In genomic region chr6:134585529-134585873, GRCh38 we compare ENCODE assay signal across 1 cellular context.
TF ChIP-seq lines count a peak whose summit lies in the region.

No MANE protein-coding gene starts in this region.

TF ChIP-seq in K562, 482 proteins besides CTCF, POLR2A, EP300 and RAD21 (continued from another document and continues in another):
- TF ChIP-seq STAG1 (CRISPR knock-in tag; IDR thresholded peaks at IDR 0.05; ENCODE audit: borderline replicate concordance) (no peak), BRF1 (IDR thresholded peaks at IDR 0.05; ENCODE audit: borderline replicate concordance, extremely low read depth, insufficient read length) (no peak), LCOR (CRISPR knock-in tag; IDR thresholded peaks at IDR 0.05) (no peak), HNRNPK (IDR thresholded peaks at IDR 0.05; ENCODE audit: low read depth, low read length, poor library complexity, severe bottlenecking) (no peak), TRIM28 (IDR thresholded peaks at IDR 0.05) (no peak), ZNF431 (CRISPR knock-in tag; IDR thresholded peaks at IDR 0.05) (no peak), ZKSCAN3 (CRISPR knock-in tag; IDR thresholded peaks at IDR 0.05) (no peak), LARP7 (IDR thresholded peaks at IDR 0.05) (no peak), ZBED1 (IDR thresholded peaks at IDR 0.05) (no peak), FOXK2 (conservative IDR thresholded peaks at IDR 0.05 in 1 of 2, IDR thresholded peaks at IDR 0.05 in 1 of 2; ENCODE audit: low read depth in 2 of 2) (no peak), TEAD4 (IDR thresholded peaks at IDR 0.05; ENCODE audit: low read length) (peak; percentile 83), TEAD4 (CRISPR knock-in tag; IDR thresholded peaks at IDR 0.05; ENCODE audit: borderline replicate concordance) (no peak), RHOXF2B (CRISPR knock-in tag; conservative IDR thresholded peaks at IDR 0.05) (no peak), TEAD1 (CRISPR knock-in tag; IDR thresholded peaks at IDR 0.05) (no peak), TRIM24 (IDR thresholded peaks at IDR 0.05) (peak in 1 of 2 experiments; percentile 73; a peak in 2 of 4 replicates), HDAC2 (IDR thresholded peaks at IDR 0.05) (0 out of 2 replicates have a peak, but pooled peaks have one; percentile 32), HNRNPH1 (optimal IDR thresholded peaks at IDR 0.05; ENCODE audit: low read depth, low read length) (no peak), CBFA2T3 (IDR thresholded peaks at IDR 0.05) (peak; percentile 85), ZNF395 (CRISPR knock-in tag; IDR thresholded peaks at IDR 0.05) (no peak), GMEB1 (CRISPR knock-in tag; IDR thresholded peaks at IDR 0.05) (no peak), ZNF140 (CRISPR knock-in tag; IDR thresholded peaks at IDR 0.05) (no peak), POLR3A (IDR thresholded peaks at IDR 0.05; ENCODE audit: borderline replicate concordance, extremely low read depth, insufficient read depth, insufficient read length) (no peak), XRCC4 (IDR thresholded peaks at IDR 0.05; ENCODE audit: extremely low read depth, insufficient read depth, insufficient read length) (no peak), ZNF398 (CRISPR knock-in tag; IDR thresholded peaks at IDR 0.05) (no peak), MIER1 (IDR thresholded peaks at IDR 0.05; ENCODE audit: low read depth) (no peak), NR2C2 (CRISPR knock-in tag; IDR thresholded peaks at IDR 0.05) (no peak), NR2C2 (tag; IDR thresholded peaks at IDR 0.05) (peak; percentile 71), KDM5B (IDR thresholded peaks at IDR 0.05; ENCODE audit: insufficient replicate concordance, low read depth, low read length) (no peak), CXXC5 (CRISPR knock-in tag; IDR thresholded peaks at IDR 0.05) (peak; percentile 87), GTF2F1 (IDR thresholded peaks at IDR 0.05; ENCODE audit: low read depth, low read length) (no peak), ZFP30 (CRISPR knock-in tag; IDR thresholded peaks at IDR 0.05; ENCODE audit: borderline replicate concordance) (no peak), E2F1 (CRISPR knock-in tag; IDR thresholded peaks at IDR 0.05) (no peak), NONO (IDR thresholded peaks at IDR 0.05; ENCODE audit: low read depth in 2 of 2, low read length in 1 of 2) (no peak), JUNB (CRISPR knock-in tag; conservative IDR thresholded peaks at IDR 0.05) (no peak), THRA (IDR thresholded peaks at IDR 0.05) (no peak), ZNF561 (CRISPR knock-in tag; conservative IDR thresholded peaks at IDR 0.05) (no peak), ZKSCAN1 (IDR thresholded peaks at IDR 0.05; ENCODE audit: low read depth, low read length) (no peak), FOXJ2 (tag; IDR thresholded peaks at IDR 0.05) (peak; percentile 79), SPI1 (IDR thresholded peaks at IDR 0.05; ENCODE audit: borderline replicate concordance, low read depth, low read length) (no peak), PHF20 (IDR thresholded peaks at IDR 0.05; ENCODE audit: partially characterized antibody) (no peak), POLR2AphosphoS5 (IDR thresholded peaks at IDR 0.05; ENCODE audit: control insufficient read depth, insufficient read depth, low read depth, low read length) (no peak), ZBTB12 (CRISPR knock-in tag; IDR thresholded peaks at IDR 0.05) (no peak)
- TF ChIP-seq, protein P1, sequence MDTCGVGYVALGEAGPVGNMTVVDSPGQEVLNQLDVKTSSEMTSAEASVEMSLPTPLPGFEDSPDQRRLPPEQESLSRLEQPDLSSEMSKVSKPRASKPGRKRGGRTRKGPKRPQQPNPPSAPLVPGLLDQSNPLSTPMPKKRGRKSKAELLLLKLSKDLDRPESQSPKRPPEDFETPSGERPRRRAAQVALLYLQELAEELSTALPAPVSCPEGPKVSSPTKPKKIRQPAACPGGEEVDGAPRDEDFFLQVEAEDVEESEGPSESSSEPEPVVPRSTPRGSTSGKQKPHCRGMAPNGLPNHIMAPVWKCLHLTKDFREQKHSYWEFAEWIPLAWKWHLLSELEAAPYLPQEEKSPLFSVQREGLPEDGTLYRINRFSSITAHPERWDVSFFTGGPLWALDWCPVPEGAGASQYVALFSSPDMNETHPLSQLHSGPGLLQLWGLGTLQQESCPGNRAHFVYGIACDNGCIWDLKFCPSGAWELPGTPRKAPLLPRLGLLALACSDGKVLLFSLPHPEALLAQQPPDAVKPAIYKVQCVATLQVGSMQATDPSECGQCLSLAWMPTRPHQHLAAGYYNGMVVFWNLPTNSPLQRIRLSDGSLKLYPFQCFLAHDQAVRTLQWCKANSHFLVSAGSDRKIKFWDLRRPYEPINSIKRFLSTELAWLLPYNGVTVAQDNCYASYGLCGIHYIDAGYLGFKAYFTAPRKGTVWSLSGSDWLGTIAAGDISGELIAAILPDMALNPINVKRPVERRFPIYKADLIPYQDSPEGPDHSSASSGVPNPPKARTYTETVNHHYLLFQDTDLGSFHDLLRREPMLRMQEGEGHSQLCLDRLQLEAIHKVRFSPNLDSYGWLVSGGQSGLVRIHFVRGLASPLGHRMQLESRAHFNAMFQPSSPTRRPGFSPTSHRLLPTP (IDR thresholded peaks at IDR 0.05; ENCODE audit: borderline replicate concordance, extremely low read depth, insufficient read length), result no peak
- TF ChIP-seq, protein P2, sequence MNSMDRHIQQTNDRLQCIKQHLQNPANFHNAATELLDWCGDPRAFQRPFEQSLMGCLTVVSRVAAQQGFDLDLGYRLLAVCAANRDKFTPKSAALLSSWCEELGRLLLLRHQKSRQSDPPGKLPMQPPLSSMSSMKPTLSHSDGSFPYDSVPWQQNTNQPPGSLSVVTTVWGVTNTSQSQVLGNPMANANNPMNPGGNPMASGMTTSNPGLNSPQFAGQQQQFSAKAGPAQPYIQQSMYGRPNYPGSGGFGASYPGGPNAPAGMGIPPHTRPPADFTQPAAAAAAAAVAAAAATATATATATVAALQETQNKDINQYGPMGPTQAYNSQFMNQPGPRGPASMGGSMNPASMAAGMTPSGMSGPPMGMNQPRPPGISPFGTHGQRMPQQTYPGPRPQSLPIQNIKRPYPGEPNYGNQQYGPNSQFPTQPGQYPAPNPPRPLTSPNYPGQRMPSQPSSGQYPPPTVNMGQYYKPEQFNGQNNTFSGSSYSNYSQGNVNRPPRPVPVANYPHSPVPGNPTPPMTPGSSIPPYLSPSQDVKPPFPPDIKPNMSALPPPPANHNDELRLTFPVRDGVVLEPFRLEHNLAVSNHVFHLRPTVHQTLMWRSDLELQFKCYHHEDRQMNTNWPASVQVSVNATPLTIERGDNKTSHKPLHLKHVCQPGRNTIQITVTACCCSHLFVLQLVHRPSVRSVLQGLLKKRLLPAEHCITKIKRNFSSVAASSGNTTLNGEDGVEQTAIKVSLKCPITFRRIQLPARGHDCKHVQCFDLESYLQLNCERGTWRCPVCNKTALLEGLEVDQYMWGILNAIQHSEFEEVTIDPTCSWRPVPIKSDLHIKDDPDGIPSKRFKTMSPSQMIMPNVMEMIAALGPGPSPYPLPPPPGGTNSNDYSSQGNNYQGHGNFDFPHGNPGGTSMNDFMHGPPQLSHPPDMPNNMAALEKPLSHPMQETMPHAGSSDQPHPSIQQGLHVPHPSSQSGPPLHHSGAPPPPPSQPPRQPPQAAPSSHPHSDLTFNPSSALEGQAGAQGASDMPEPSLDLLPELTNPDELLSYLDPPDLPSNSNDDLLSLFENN (IDR thresholded peaks at IDR 0.05; ENCODE audit: low read depth in 2 of 2, low read length in 2 of 2), result 0 out of 4 replicates have a peak, but pooled peaks of 1 of the 2 experiments have one; percentile 14
- TF ChIP-seq, protein P3, sequence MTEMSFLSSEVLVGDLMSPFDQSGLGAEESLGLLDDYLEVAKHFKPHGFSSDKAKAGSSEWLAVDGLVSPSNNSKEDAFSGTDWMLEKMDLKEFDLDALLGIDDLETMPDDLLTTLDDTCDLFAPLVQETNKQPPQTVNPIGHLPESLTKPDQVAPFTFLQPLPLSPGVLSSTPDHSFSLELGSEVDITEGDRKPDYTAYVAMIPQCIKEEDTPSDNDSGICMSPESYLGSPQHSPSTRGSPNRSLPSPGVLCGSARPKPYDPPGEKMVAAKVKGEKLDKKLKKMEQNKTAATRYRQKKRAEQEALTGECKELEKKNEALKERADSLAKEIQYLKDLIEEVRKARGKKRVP (CRISPR knock-in tag; IDR thresholded peaks at IDR 0.05), result no peak
- TF ChIP-seq, protein P4, sequence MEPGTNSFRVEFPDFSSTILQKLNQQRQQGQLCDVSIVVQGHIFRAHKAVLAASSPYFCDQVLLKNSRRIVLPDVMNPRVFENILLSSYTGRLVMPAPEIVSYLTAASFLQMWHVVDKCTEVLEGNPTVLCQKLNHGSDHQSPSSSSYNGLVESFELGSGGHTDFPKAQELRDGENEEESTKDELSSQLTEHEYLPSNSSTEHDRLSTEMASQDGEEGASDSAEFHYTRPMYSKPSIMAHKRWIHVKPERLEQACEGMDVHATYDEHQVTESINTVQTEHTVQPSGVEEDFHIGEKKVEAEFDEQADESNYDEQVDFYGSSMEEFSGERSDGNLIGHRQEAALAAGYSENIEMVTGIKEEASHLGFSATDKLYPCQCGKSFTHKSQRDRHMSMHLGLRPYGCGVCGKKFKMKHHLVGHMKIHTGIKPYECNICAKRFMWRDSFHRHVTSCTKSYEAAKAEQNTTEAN (CRISPR knock-in tag; IDR thresholded peaks at IDR 0.05), result no peak
- TF ChIP-seq, protein P5, sequence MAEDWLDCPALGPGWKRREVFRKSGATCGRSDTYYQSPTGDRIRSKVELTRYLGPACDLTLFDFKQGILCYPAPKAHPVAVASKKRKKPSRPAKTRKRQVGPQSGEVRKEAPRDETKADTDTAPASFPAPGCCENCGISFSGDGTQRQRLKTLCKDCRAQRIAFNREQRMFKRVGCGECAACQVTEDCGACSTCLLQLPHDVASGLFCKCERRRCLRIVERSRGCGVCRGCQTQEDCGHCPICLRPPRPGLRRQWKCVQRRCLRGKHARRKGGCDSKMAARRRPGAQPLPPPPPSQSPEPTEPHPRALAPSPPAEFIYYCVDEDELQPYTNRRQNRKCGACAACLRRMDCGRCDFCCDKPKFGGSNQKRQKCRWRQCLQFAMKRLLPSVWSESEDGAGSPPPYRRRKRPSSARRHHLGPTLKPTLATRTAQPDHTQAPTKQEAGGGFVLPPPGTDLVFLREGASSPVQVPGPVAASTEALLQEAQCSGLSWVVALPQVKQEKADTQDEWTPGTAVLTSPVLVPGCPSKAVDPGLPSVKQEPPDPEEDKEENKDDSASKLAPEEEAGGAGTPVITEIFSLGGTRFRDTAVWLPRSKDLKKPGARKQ (CRISPR knock-in tag; IDR thresholded peaks at IDR 0.05), result no peak
